Comparison of ENCODE assay signal across 8 cellular contexts in the genomic region with DNA sequence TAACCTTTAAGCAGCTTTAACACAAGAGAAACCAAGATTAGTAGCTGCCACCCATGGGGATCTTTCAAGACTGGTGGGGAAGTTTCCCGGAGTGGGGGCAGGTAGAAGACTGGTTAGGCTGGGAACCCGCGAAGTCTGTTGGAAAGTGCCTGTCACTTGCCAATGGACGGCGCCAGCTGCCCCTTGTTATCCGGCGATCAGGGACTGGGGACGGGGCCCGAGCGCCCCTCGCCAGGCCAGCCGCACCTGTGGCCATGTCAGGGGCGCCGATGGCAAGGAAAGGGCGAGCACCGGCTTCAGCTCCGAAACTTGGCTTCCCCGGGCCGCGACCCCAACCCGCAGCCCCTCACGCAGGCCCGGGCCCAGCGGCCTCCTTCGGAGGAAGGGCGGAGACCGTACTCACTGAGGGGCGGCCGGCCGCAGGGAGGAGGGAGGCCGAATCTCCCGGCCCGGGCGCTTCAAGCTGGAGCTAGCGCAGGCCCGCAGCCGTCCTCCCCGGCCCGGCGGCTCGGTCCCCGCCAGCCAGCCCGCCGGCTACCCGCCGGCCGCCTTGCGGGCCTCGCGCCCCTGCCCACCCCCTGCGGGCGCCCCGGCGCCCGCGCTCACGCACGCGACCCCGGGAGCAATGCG. TPM values are rescaled to one million over a fixed set of nuclear protein-coding genes. Genes with fewer than 3 reads are reported as not detected.
DNase-seq lines count a peak whose midpoint lies in the region; TF ChIP-seq lines count a peak whose summit lies in the region.

No MANE protein-coding gene starts in this region.

- H2BK12ac ChIP-seq in H9 (ENCODE audit: insufficient read length, low read depth, low read length) = no peak overlapping the region

- no peak overlapping the region for H2BK15ac ChIP-seq in H9 (ENCODE audit: low read depth, low read length)

- H3K4me2 ChIP-seq in H9 (ENCODE audit: insufficient read depth, insufficient read length, low read length) = peak overlapping the region; percentile 59

- H2BK5ac ChIP-seq in H9 (ENCODE audit: insufficient read length, low read length) = no peak overlapping the region

- H3K4me1 Mint-ChIP-seq in H9 (peaks cover 27% of the 10 kb centered on the region in 2 experiments), osteocyte (ENCODE audit: unreplicated experiment) (peaks cover 30% of the 10 kb centered on the region)

- no peak overlapping the region for H2AFZ ChIP-seq in H9 (ENCODE audit: low read length)

- intact Hi-C loops in head of caudate nucleus (cut with DNase I) = loop anchor here (5.0 kb wide), 1 partner anchor 92 kb away; a partner anchor contains a TSS

- no peak overlapping the region for H3K23ac ChIP-seq in H9 (ENCODE audit: insufficient read length, low read depth, low read length)

- H3K36me3 ChIP-seq in NT2/D1 (ENCODE audit: insufficient read depth, insufficient read length, low read length) = peaks cover 30% of the 10 kb centered on the region

- TF ChIP-seq CTCF in H9 (conservative IDR thresholded peaks at IDR 0.05) (no peak), osteocyte (IDR thresholded peaks at IDR 0.05) (no peak)

- H3K27ac Mint-ChIP-seq in H9 (no peak overlapping the region; a peak in 1 of 7 replicates), osteocyte (ENCODE audit: unreplicated experiment) (peak overlapping the region; percentile 71)

- H3K9me3 Mint-ChIP-seq in H9 (no peaks in the 10 kb centered on the region), osteocyte (ENCODE audit: unreplicated experiment) (no peaks in the 10 kb centered on the region)

- no CpG with 5 or more reads among the region's 61 CpGs for WGBS in H9 (ENCODE audit: extremely low coverage, insufficient read length, low lambda C conversion rate)

- H3K9me3 ChIP-seq in H9 (ENCODE audit: control insufficient read depth, low read depth, low read length) (no peaks in the 10 kb centered on the region), NT2/D1 (ENCODE audit: insufficient read depth, low read length) (no peaks in the 10 kb centered on the region)

- H3K23me2 ChIP-seq in H9 (ENCODE audit: insufficient read length, low read depth, low read length, poor library complexity, severe bottlenecking) = peaks cover 7% of the 10 kb centered on the region

- DNase-seq in H9 = peak; percentile 45
- DNase-seq in NT2/D1 (ENCODE audit: low read depth, low spot score) = no peak
- DNase-seq in activated naive CD4-positive, alpha-beta T cell treated with Interleukin-2 at 50 U/mL for 16 hours = peak; percentile 48
- DNase-seq in head of caudate nucleus = peak in 30 of 42 donors; percentile 8 to 65 (median 24)
- DNase-seq in osteocyte (ENCODE audit: extremely low spot score, unreplicated experiment) = peak; percentile 85
- no peak for DNase-seq in superior temporal gyrus (ENCODE audit: extremely low spot score)
- no peak for DNase-seq in DMS79 treated with DMSO at 0.1 percent for 48 hours (lab: John Stamatoyannopoulos, UW)

- no peaks in the 10 kb centered on the region for H3K79me1 ChIP-seq in H9 (ENCODE audit: insufficient read depth, low read depth, low read length, poor library complexity, severe bottlenecking)

- H4K20me1 ChIP-seq in H9 (ENCODE audit: control insufficient read depth, insufficient read depth, insufficient read length) = no peaks in the 10 kb centered on the region

- no peak overlapping the region for H2BK20ac ChIP-seq in H9 (ENCODE audit: low read depth, low read length, poor library complexity, severe bottlenecking)

- H3K14ac ChIP-seq in H9 (ENCODE audit: insufficient read depth, low read length) = no peak overlapping the region; the same call in 1 of the 2 replicates

- no peak overlapping the region for H4K8ac ChIP-seq in H9 (replicated peaks; ENCODE audit: insufficient read length, low read depth, low read length)

- no peak overlapping the region for H3T11ph ChIP-seq in H9 (ENCODE audit: low read length)

- H3K4me3 ChIP-seq in GM08714 (ENCODE audit: low read length) = peak overlapping the region; percentile 76
- H3K4me3 ChIP-seq in NT2/D1 (ENCODE audit: insufficient read length, low read depth) = peak overlapping the region; percentile 64

- no peak overlapping the region for H3K9ac ChIP-seq in H9 (ENCODE audit: extremely low read depth, insufficient read length, low read length)
- peak overlapping the region; percentile 77 for H3K9ac ChIP-seq in NT2/D1 (ENCODE audit: insufficient read length, low read depth)

- H2AK5ac ChIP-seq in H9 (ENCODE audit: insufficient read length, low read length) = no peak overlapping the region

- no peak overlapping the region for H4K5ac ChIP-seq in H9 (ENCODE audit: insufficient read length, low read depth, low read length)

- no peaks in the 10 kb centered on the region; the same call in 1 of the 2 replicates for H3K4me1 ChIP-seq in H9 (ENCODE audit: insufficient read depth, low read length)
- no peaks in the 10 kb centered on the region for H3K4me1 ChIP-seq in NT2/D1 (ENCODE audit: insufficient read depth, insufficient read length)

- no peaks in the 10 kb centered on the region for H3K79me2 ChIP-seq in H9 (ENCODE audit: insufficient read depth, low read length)

- H3K36me3 Mint-ChIP-seq in H9 (ENCODE audit: insufficient read depth in 1 of 3, low read depth in 3 of 3) (peaks cover 14 to 37% (median 33%) of the 10 kb centered on the region in 3 experiments; a peak in 6 of 7 replicates), osteocyte (ENCODE audit: unreplicated experiment) (peaks cover 16% of the 10 kb centered on the region)

- H3K56ac ChIP-seq in H9 (ENCODE audit: insufficient read length, low read depth, low read length) = no peak overlapping the region

- H3K27me3 Mint-ChIP-seq in H9 (ENCODE audit: low read depth) = peaks cover 7% of the 10 kb centered on the region
- no peaks in the 10 kb centered on the region for H3K27me3 Mint-ChIP-seq in osteocyte (ENCODE audit: unreplicated experiment)

- H3K4me3 Mint-ChIP-seq in H9 = peak overlapping the region; percentile 80 to 92
- H3K4me3 Mint-ChIP-seq in osteocyte (ENCODE audit: unreplicated experiment) = peak overlapping the region; percentile 80

- no peak overlapping the region for H3K27ac ChIP-seq in H9 (ENCODE audit: insufficient read length, low read depth, low read length)

- H4K91ac ChIP-seq in H9 (ENCODE audit: insufficient read length, low read depth, low read length) = no peak overlapping the region

- H2BK120ac ChIP-seq in H9 (ENCODE audit: low read depth, low read length, poor library complexity, severe bottlenecking) = no peak overlapping the region

- H3K18ac ChIP-seq in H9 (ENCODE audit: insufficient read length, low read depth, low read length) = no peak overlapping the region

- no peaks in the 10 kb centered on the region for H3K27me3 ChIP-seq in H9 (ENCODE audit: insufficient read depth, low read length)
- no peaks in the 10 kb centered on the region for H3K27me3 ChIP-seq in NT2/D1 (ENCODE audit: insufficient read depth, insufficient read length)

- no peak overlapping the region for H3K4ac ChIP-seq in H9 (ENCODE audit: low read depth, low read length)

RNA-seq across cellular contexts. Expression of a gene that starts 0.5 kb away (rescaled TPM):
- total RNA-seq in H9 (2021) = 35.4 and 36.3 TPM in 2 replicates
- 38.4 and 41.0 TPM in 2 replicates for total RNA-seq in osteocyte

RNA-seq across cellular contexts. Expression of a gene that starts 7.2 kb away (rescaled TPM):
- total RNA-seq in H9 (2021) = 26.4 and 26.7 TPM in 2 replicates
- total RNA-seq in osteocyte = 39.5 and 40.6 TPM in 2 replicates

Comparison
In these comparisons a context has a peak if more than half of its experiments do, and no peak if none do; other contexts are left out.
1. DNase-seq: peak in H9 (single experiment), activated naive CD4-positive, alpha-beta T cell treated with Interleukin-2 at 50 U/mL for 16 hours (single experiment), head of caudate nucleus (30 of 42) and osteocyte (single experiment); none in NT2/D1 (single experiment), superior temporal gyrus (single experiment) and DMS79 treated with DMSO at 0.1 percent for 48 hours (single experiment).